12 cellular contexts compared by ENCODE assay signal in the genomic region with DNA sequence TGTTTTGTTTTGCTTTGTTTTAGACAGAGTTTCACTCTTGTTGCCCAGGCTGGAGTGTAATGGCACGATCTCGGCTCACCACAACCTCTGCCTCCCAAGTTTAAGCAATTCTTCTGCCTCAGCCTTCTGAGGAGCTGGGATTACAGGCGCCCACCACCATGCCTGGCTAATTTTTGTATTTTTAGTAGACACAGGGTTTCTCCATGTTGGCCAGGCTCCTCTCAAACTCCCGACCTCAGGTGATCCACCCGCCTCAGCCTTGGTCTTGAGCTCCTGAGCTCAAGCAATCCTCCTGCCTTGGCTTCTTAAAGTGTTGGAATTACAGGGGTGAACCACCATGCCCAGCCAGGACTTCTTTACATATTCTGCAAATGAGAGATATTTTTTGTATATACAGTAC. TPM values are rescaled to one million over a fixed set of nuclear protein-coding genes. Genes with fewer than 3 reads are reported as not detected.
A peak's percentile ranks its signal among the peaks of the same experiment; 100 is the strongest.
DNase-seq lines count a peak whose midpoint lies in the region; ATAC-seq, FAIRE-seq and TF ChIP-seq lines count a peak whose summit lies in the region.
"Not testable (repeated sequence)": the region's sequence is repeated elsewhere in the genome, so short reads cannot be mapped to it uniquely, and the experiment has no call there.
"Had no signal": no experiment of that assay in that cellular context is flagged by ENCODE, and none has a peak within 500 bp of the region (broad histone marks: within the 10 kb centered on the region; RNA-seq: fewer than 3 reads in every experiment).

No MANE protein-coding gene starts in this region.

- not testable (repeated sequence) for DNase-seq in CD8-positive, alpha-beta T cell; Karpas-422; SK-N-SH; activated naive CD4-positive, alpha-beta T cell treated with anti-CD3 and anti-CD28 coated beads, Interleukin-2, amount 10 ng/mL, durations not matched to agents 7 days and 5 days; mesothelial cell of epicardium (ENCODE audit: low spot score in 2 of 2, unreplicated experiment in 2 of 2); tibial nerve (ENCODE audit: low spot score in 2 of 2)
- peak; percentile 16 for DNase-seq in endodermal cell
- peak in 4 of 6 donors; percentile 13 to 27 (median 14) for DNase-seq in pancreas

- not testable (repeated sequence) for TF ChIP-seq CTCF in CD8-positive, alpha-beta T cell (IDR thresholded peaks at IDR 0.05); SK-N-SH (IDR thresholded peaks at IDR 0.05); endodermal cell (conservative IDR thresholded peaks at IDR 0.05); mesothelial cell of epicardium (IDR thresholded peaks at IDR 0.05; ENCODE audit: unreplicated experiment); pancreas (IDR thresholded peaks at IDR 0.05); tibial nerve (IDR thresholded peaks at IDR 0.05)

- intact Hi-C loops in CD8-positive, alpha-beta T cell (cut with DNase I, micrococcal nuclease), result loop anchor here (2.0 to 10.0 kb wide), 3 partner anchors 216 to 790 kb away; a partner anchor contains a TSS
- intact Hi-C loops in pancreas (cut with DNase I), result not testable (repeated sequence)

- not testable (repeated sequence) for H3K9me3 ChIP-seq in CD8-positive, alpha-beta T cell (ENCODE audit: low read length); Karpas-422 (ENCODE audit: low read length); SK-N-SH; endodermal cell (ENCODE audit: control insufficient read depth, low read length); pancreas; tibial nerve

- FAIRE-seq in pancreas (lab: Jason Lieb, UNC), result not testable (repeated sequence)

- POLR2A ChIA-PET in CD8-positive, alpha-beta T cell (lab: Charles Lee), result interaction anchor here (2.7 to 3.3 kb wide), 2 partner anchors 21 to 115 kb away, joined by 10 to 39 read pairs; no protein-coding TSS in a partner anchor
- POLR2A ChIA-PET in SK-N-SH (lab: Yijun Ruan, JAX), result interaction anchor here (3.6 kb wide), 1 partner anchor 27 kb away, joined by 35 read pairs; no protein-coding TSS in a partner anchor

- not testable (repeated sequence) for H2AFZ ChIP-seq in Karpas-422 (ENCODE audit: low read length); SK-N-SH (ENCODE audit: low read depth)

- peak overlapping the region; percentile 83 for H3K4me2 ChIP-seq in Karpas-422 (ENCODE audit: low read depth, low read length, poor library complexity, severe bottlenecking)
- H3K4me2 ChIP-seq in SK-N-SH, result peak overlapping the region; percentile 66; the same call in 1 of the 2 replicates

- H3K9me3 Mint-ChIP-seq in CD8-positive, alpha-beta T cell; activated naive CD4-positive, alpha-beta T cell treated with anti-CD3 and anti-CD28 coated beads, Interleukin-2, amount 10 ng/mL, durations not matched to agents 7 days and 5 days; endodermal cell; mesothelial cell of epicardium: not testable (repeated sequence)

- CTCF ChIA-PET in CD8-positive, alpha-beta T cell (lab: Charles Lee), result interaction anchor here (1.4 to 4.0 kb wide), 3 partner anchors 21 to 40 kb away, joined by 3 to 33 read pairs (median 11); no protein-coding TSS in a partner anchor
- CTCF ChIA-PET in SK-N-SH (lab: Yijun Ruan, JAX), result interaction anchor here (0.9 to 5.0 kb wide), 5 partner anchors 10 to 39 kb away, joined by 3 to 41 read pairs (median 4); no protein-coding TSS in a partner anchor
- CTCF ChIA-PET in activated naive CD4-positive, alpha-beta T cell treated with anti-CD3 and anti-CD28 coated beads, Interleukin-2, amount 10 ng/mL, durations not matched to agents 7 days and 5 days (lab: Charles Lee), result interaction anchor here (1.0 to 1.3 kb wide), 2 partner anchors 21 to 28 kb away, joined by 3 to 5 read pairs; no protein-coding TSS in a partner anchor

- not testable (repeated sequence) for H4K20me1 ChIP-seq in Karpas-422 (ENCODE audit: insufficient read depth, low read depth, low read length); SK-N-SH (ENCODE audit: insufficient read depth)

- TF ChIP-seq EP300 in SK-N-SH (IDR thresholded peaks at IDR 0.05; ENCODE audit: borderline replicate concordance in 1 of 2, low read depth in 1 of 2, low read length in 1 of 2); tibial nerve (IDR thresholded peaks at IDR 0.05): not testable (repeated sequence)

- peak overlapping the region; percentile 89 for H3K27ac Mint-ChIP-seq in CD8-positive, alpha-beta T cell
- peak overlapping the region; percentile 53 for H3K27ac Mint-ChIP-seq in activated naive CD4-positive, alpha-beta T cell treated with anti-CD3 and anti-CD28 coated beads, Interleukin-2, amount 10 ng/mL, durations not matched to agents 7 days and 5 days
- not testable (repeated sequence) for H3K27ac Mint-ChIP-seq in endodermal cell, mesothelial cell of epicardium

- not testable (repeated sequence) for H3K4me3 ChIP-seq in CD8-positive, alpha-beta T cell (ENCODE audit: low read depth, low read length); Karpas-422 (ENCODE audit: low read length); SK-N-SH (ENCODE audit: low read depth in 2 of 2, low read length in 1 of 2); endodermal cell (ENCODE audit: low read length); pancreas; tibial nerve

- not testable (repeated sequence) for H3K36me3 ChIP-seq in CD8-positive, alpha-beta T cell (ENCODE audit: insufficient read depth, low read length); Karpas-422 (ENCODE audit: insufficient read depth, low read length); SK-N-SH (replicated peaks in 1 of 2; ENCODE audit: control insufficient read depth in 1 of 2, insufficient read depth in 2 of 2, low read length in 1 of 2); endodermal cell (ENCODE audit: control insufficient read depth, insufficient read depth, low read length); pancreas; tibial nerve

- WGBS in SK-N-SH (ENCODE audit: low lambda C conversion rate), result 88% methylated on average over 5 of the region's 5 CpGs
- 89 to 91% methylated on average over 4 to 5 of the region's 5 CpGs for WGBS in endodermal cell (ENCODE audit: insufficient coverage in 1 of 2, insufficient read length in 1 of 2), 2 experiments
- WGBS in pancreas, 2 donors, result 88 to 94% methylated on average over 5 of the region's 5 CpGs
- WGBS in tibial nerve, 2 donors, result 82% methylated on average over 5 of the region's 5 CpGs

- not testable (repeated sequence) for TF ChIP-seq POLR2A in tibial nerve (IDR thresholded peaks at IDR 0.05)

- not testable (repeated sequence) for H3K79me2 ChIP-seq in Karpas-422 (ENCODE audit: low read length)
- H3K79me2 ChIP-seq in SK-N-SH (ENCODE audit: insufficient read depth), result peaks cover 15% of the 10 kb centered on the region

- H3K27ac ChIP-seq in CD8-positive, alpha-beta T cell (ENCODE audit: low read depth, low read length); Karpas-422 (ENCODE audit: low read length); SK-N-SH (ENCODE audit: low read depth in 2 of 2, low read length in 1 of 2); endodermal cell (ENCODE audit: low read depth, low read length); pancreas: not testable (repeated sequence)
- H3K27ac ChIP-seq in tibial nerve, result peak overlapping the region in 3 of 4 donors; percentile 35 to 86 (median 81)

- H3K9me2 ChIP-seq in Karpas-422 (replicated peaks; ENCODE audit: insufficient read depth, low read length); SK-N-SH: not testable (repeated sequence)

- H3K4me1 Mint-ChIP-seq in CD8-positive, alpha-beta T cell (ENCODE audit: low read depth), result peaks cover 16% of the 10 kb centered on the region
- H3K4me1 Mint-ChIP-seq in activated naive CD4-positive, alpha-beta T cell treated with anti-CD3 and anti-CD28 coated beads, Interleukin-2, amount 10 ng/mL, durations not matched to agents 7 days and 5 days, result peaks cover 24% of the 10 kb centered on the region
- H3K4me1 Mint-ChIP-seq in endodermal cell, result not testable (repeated sequence)
- H3K4me1 Mint-ChIP-seq in mesothelial cell of epicardium, result peaks cover 11% of the 10 kb centered on the region

- ATAC-seq in CD8-positive, alpha-beta T cell; pancreas: not testable (repeated sequence)

- H3K27me3 ChIP-seq in CD8-positive, alpha-beta T cell (ENCODE audit: insufficient read depth, low read length); Karpas-422 (ENCODE audit: low read length); SK-N-SH (ENCODE audit: insufficient read depth); endodermal cell (ENCODE audit: control insufficient read depth, insufficient read depth, low read length, poor library complexity, severe bottlenecking); pancreas; tibial nerve: not testable (repeated sequence)

- H3K36me3 Mint-ChIP-seq in CD8-positive, alpha-beta T cell; activated naive CD4-positive, alpha-beta T cell treated with anti-CD3 and anti-CD28 coated beads, Interleukin-2, amount 10 ng/mL, durations not matched to agents 7 days and 5 days; endodermal cell (ENCODE audit: low read depth); mesothelial cell of epicardium: not testable (repeated sequence)

- not testable (repeated sequence) for H3K4me3 Mint-ChIP-seq in CD8-positive, alpha-beta T cell; activated naive CD4-positive, alpha-beta T cell treated with anti-CD3 and anti-CD28 coated beads, Interleukin-2, amount 10 ng/mL, durations not matched to agents 7 days and 5 days
- H3K4me3 Mint-ChIP-seq in endodermal cell (peak overlapping the region; percentile 67), mesothelial cell of epicardium (peak overlapping the region; percentile 75)

- H3K9ac ChIP-seq in Karpas-422 (ENCODE audit: low read length) (0 out of 2 replicates have a peak overlapping the region, but pooled peaks have one; percentile 74), SK-N-SH (peak overlapping the region; percentile 86)
- not testable (repeated sequence) for H3K9ac ChIP-seq in endodermal cell (ENCODE audit: extremely low read depth, low read length, poor library complexity, severe bottlenecking)

- TF ChIP-seq RAD21 in SK-N-SH (IDR thresholded peaks at IDR 0.05; ENCODE audit: low read length), result not testable (repeated sequence)

- peaks cover 18% of the 10 kb centered on the region for H3K4me1 ChIP-seq in CD8-positive, alpha-beta T cell (ENCODE audit: insufficient read depth, low read length)
- peaks cover 26% of the 10 kb centered on the region for H3K4me1 ChIP-seq in Karpas-422 (ENCODE audit: low read length)
- H3K4me1 ChIP-seq in SK-N-SH (ENCODE audit: control insufficient read depth in 1 of 2, insufficient read depth in 2 of 2, low read depth in 1 of 2, low read length in 1 of 2), result peaks cover 0 to 24% of the 10 kb centered on the region in 2 experiments; a peak in 3 of 4 replicates
- not testable (repeated sequence) for H3K4me1 ChIP-seq in endodermal cell (ENCODE audit: control insufficient read depth, insufficient read depth, low read length)
- H3K4me1 ChIP-seq in pancreas, result peaks cover 10 to 20% (median 16%) of the 10 kb centered on the region in 3 donors
- H3K4me1 ChIP-seq in tibial nerve, result peaks cover 0 to 65% (median 15%) of the 10 kb centered on the region in 4 donors

- H3K27me3 Mint-ChIP-seq in CD8-positive, alpha-beta T cell (ENCODE audit: low read depth); endodermal cell (ENCODE audit: insufficient read depth); mesothelial cell of epicardium (ENCODE audit: low read depth): not testable (repeated sequence)
- peaks cover 23% of the 10 kb centered on the region for H3K27me3 Mint-ChIP-seq in activated naive CD4-positive, alpha-beta T cell treated with anti-CD3 and anti-CD28 coated beads, Interleukin-2, amount 10 ng/mL, durations not matched to agents 7 days and 5 days

- peaks cover 22% of the 10 kb centered on the region for H3F3A ChIP-seq in SK-N-SH (replicated peaks; ENCODE audit: insufficient read depth)

RNA-seq across cellular contexts. Expression of a gene that starts 57.5 kb away (rescaled TPM):
- not detected for total RNA-seq in CD8-positive, alpha-beta T cell
- total RNA-seq in Karpas-422 (2014; rRNA removed; shearing (Covaris generic); ENCODE audit: low replicate concordance), result not detected in 2 replicates
- polyA plus RNA-seq in SK-N-SH (2012; rRNA removed) (0.13 TPM in 1 of 2 replicates, not detected in the other), pancreas (under 1 TPM; 0.66 to 0.95 TPM)
- polyA plus RNA-seq in SK-N-SH (2012; cell fraction: cytosol; rRNA removed), result 0.01 and 0.20 TPM in 2 replicates
- 0.08 TPM in 2 replicates for polyA plus RNA-seq in SK-N-SH (2012; cell fraction: nucleus; rRNA removed)
- total RNA-seq in endodermal cell (not detected), mesothelial cell of epicardium (11.2 to 12.2 TPM (median 12.0 TPM) in 3 replicates), pancreas (1 to 10 TPM in 1 of 6 donors, under 1 TPM in 5; 0.16 to 1.3 (median 0.62) TPM), tibial nerve (not detected)
- 15.0 TPM for polyA plus RNA-seq in endodermal cell (2013, experiment 1 of 2)
- 12.3 TPM for polyA plus RNA-seq in endodermal cell (2013, experiment 2 of 2)
- total RNA-seq: activated naive CD8-positive, alpha-beta T cell treated with anti-CD3 and anti-CD28 coated beads, Interleukin-2, amount 10 ng/mL, durations not matched to agents 7 days and 5 days; activated T-helper 1 cell treated with anti-CD3 and anti-CD28 coated beads, Interleukin-12 subunit alpha, Interleukin-12 subunit beta, Interleukin-2, Interleukin-4 antibody, amounts not matched to agents 30 ng/mL and 10 ng/mL and 1 ng/mL, durations not matched to agents 14 hours and 24 hours and 36 hours; stomach had no signal
- polyA plus RNA-seq: fibroblast of lung had no signal
